ENCODE assay signal across 16 cellular contexts in genomic region chr4:69058410-69059059, GRCh38. TPM values are rescaled to one million over a fixed set of nuclear protein-coding genes. Genes with fewer than 3 reads are reported as not detected.
A peak's percentile ranks its signal among the peaks of the same experiment; 100 is the strongest.
DNase-seq lines count a peak whose midpoint lies in the region; ATAC-seq and TF ChIP-seq lines count a peak whose summit lies in the region.
"Had no signal": no experiment of that assay in that cellular context is flagged by ENCODE, and none has a peak within 500 bp of the region (broad histone marks: within the 10 kb centered on the region; RNA-seq: fewer than 3 reads in every experiment).

No MANE protein-coding gene starts in this region.

- H3K79me2 ChIP-seq in SK-N-SH (ENCODE audit: insufficient read depth) = no peaks in the 10 kb centered on the region

- peaks cover 9% of the 10 kb centered on the region for H3K4me1 ChIP-seq in mucosa of descending colon (ENCODE audit: low read depth)
- no peaks in the 10 kb centered on the region for H3K4me1 ChIP-seq in SK-N-SH (ENCODE audit: control insufficient read depth in 1 of 2, insufficient read depth in 2 of 2, low read depth in 1 of 2, low read length in 1 of 2)

- no peak overlapping the region; the same call in 1 of the 2 replicates for H3K4me2 ChIP-seq in SK-N-SH

- H3F3A ChIP-seq in SK-N-SH (replicated peaks; ENCODE audit: insufficient read depth) = no peaks in the 10 kb centered on the region

- H3K4me1 Mint-ChIP-seq in stimulated activated naive CD8-positive, alpha-beta T cell treated with anti-CD3 and anti-CD28 coated beads, Interleukin-15, amount 100 ng/mL, for 72 hours = no peaks in the 10 kb centered on the region
- peaks cover 41% of the 10 kb centered on the region for H3K4me1 Mint-ChIP-seq in chondrocyte (ENCODE audit: low read depth)

- H3K4me3 Mint-ChIP-seq in stimulated activated naive CD8-positive, alpha-beta T cell treated with anti-CD3 and anti-CD28 coated beads, Interleukin-15, amount 100 ng/mL, for 72 hours = no peak overlapping the region
- no peak overlapping the region for H3K4me3 Mint-ChIP-seq in chondrocyte (ENCODE audit: unreplicated experiment)
- H3K4me3 Mint-ChIP-seq: activated T-cell treated with anti-CD3 and anti-CD28 coated beads, Interleukin-2, amount 50 U/mL, for 72 hours had no signal

- H3K36me3 ChIP-seq in mucosa of descending colon (ENCODE audit: low read depth) = no peaks in the 10 kb centered on the region
- H3K36me3 ChIP-seq in SK-N-SH (replicated peaks in 1 of 2; ENCODE audit: control insufficient read depth in 1 of 2, insufficient read depth in 2 of 2, low read length in 1 of 2) = no peaks in the 10 kb centered on the region
- H3K36me3 ChIP-seq: MG63, thoracic aorta had no signal

- TF ChIP-seq CTCF in chondrocyte (IDR thresholded peaks at IDR 0.05) (no peak), mucosa of descending colon (IDR thresholded peaks at IDR 0.05) (no peak), SK-N-SH (IDR thresholded peaks at IDR 0.05) (no peak)

- H3K4me3 ChIP-seq in mucosa of descending colon (no peak overlapping the region), SK-N-SH (ENCODE audit: low read depth in 2 of 2, low read length in 1 of 2) (no peak overlapping the region)
- H3K4me3 ChIP-seq: MG63, thoracic aorta had no signal

- H3K9me3 Mint-ChIP-seq in stimulated activated naive CD8-positive, alpha-beta T cell treated with anti-CD3 and anti-CD28 coated beads, Interleukin-15, amount 100 ng/mL, for 72 hours = no peaks in the 10 kb centered on the region
- no peaks in the 10 kb centered on the region for H3K9me3 Mint-ChIP-seq in chondrocyte (ENCODE audit: low read depth)
- H3K9me3 Mint-ChIP-seq: activated T-cell treated with anti-CD3 and anti-CD28 coated beads, Interleukin-2, amount 50 U/mL, for 72 hours had no signal

- no peaks in the 10 kb centered on the region for H3K9me2 ChIP-seq in SK-N-SH

- 49% methylated on average over 6 of the region's 6 CpGs for WGBS in SK-N-SH (ENCODE audit: low lambda C conversion rate)

- no peak overlapping the region for H2AFZ ChIP-seq in SK-N-SH (ENCODE audit: low read depth)

- intact Hi-C loops in mucosa of descending colon (cut with DNase I, micrococcal nuclease) = no loop called here

- H3K9me3 ChIP-seq in mucosa of descending colon (no peaks in the 10 kb centered on the region), SK-N-SH (no peaks in the 10 kb centered on the region)
- H3K9me3 ChIP-seq: MG63, thoracic aorta had no signal

- POLR2A ChIA-PET in SK-N-SH (lab: Yijun Ruan, JAX) = no interaction called here

- DNase-seq in stimulated activated naive CD8-positive, alpha-beta T cell treated with anti-CD3 and anti-CD28 coated beads, Interleukin-15, amount 100 ng/mL, for 72 hours = no peak
- no peak for DNase-seq in stimulated activated naive CD8-positive, alpha-beta T cell treated with anti-CD3 and anti-CD28 coated beads, Interleukin-15, Interleukin-2, amounts not matched to agents 100 U/mL and 50 U/mL, for 24 hours
- DNase-seq in chondrocyte (ENCODE audit: low spot score) = no peak
- peak in 1 of 3 donors; percentile 19 for DNase-seq in mucosa of descending colon
- no peak for DNase-seq in stimulated activated CD4-positive, alpha-beta T cell treated with anti-CD3 and anti-CD28 coated beads, Interleukin-15, amount 100 ng/mL, for 24 hours
- DNase-seq in SK-N-SH = no peak
- DNase-seq in occipital lobe (lab: John Stamatoyannopoulos, UW) = no peak
- no peak for DNase-seq in stimulated activated naive CD4-positive, alpha-beta T cell treated with Interleukin-2 at 50 U/mL for 16 hours (lab: John Stamatoyannopoulos, UW)
- DNase-seq: activated CD4-positive, alpha-beta T cell treated with anti-CD3 and anti-CD28 coated beads for 1 hour; activated T-cell treated with anti-CD3 and anti-CD28 coated beads, Interleukin-2, amount 50 U/mL, for 72 hours; MG63; NCI-H2171 treated with DMSO at 0.1 percent for 48 hours; right cardiac atrium had no signal

- ATAC-seq in stimulated activated naive CD8-positive, alpha-beta T cell treated with anti-CD3 and anti-CD28 coated beads, Interleukin-15, amount 100 ng/mL, for 72 hours = peak; percentile 28
- ATAC-seq in stimulated activated naive CD8-positive, alpha-beta T cell treated with anti-CD3 and anti-CD28 coated beads, Interleukin-15, Interleukin-2, amounts not matched to agents 100 U/mL and 50 U/mL, for 24 hours = no peak
- ATAC-seq in mucosa of descending colon = peak; percentile 60
- ATAC-seq: activated T-cell treated with anti-CD3 and anti-CD28 coated beads, Interleukin-2, amount 50 U/mL, for 72 hours; right cardiac atrium had no signal

- TF ChIP-seq RAD21 in SK-N-SH (IDR thresholded peaks at IDR 0.05; ENCODE audit: low read length) = no peak

- H3K27ac Mint-ChIP-seq in stimulated activated naive CD8-positive, alpha-beta T cell treated with anti-CD3 and anti-CD28 coated beads, Interleukin-15, amount 100 ng/mL, for 72 hours = no peak overlapping the region
- peak overlapping the region; percentile 94 for H3K27ac Mint-ChIP-seq in chondrocyte (ENCODE audit: unreplicated experiment)
- H3K27ac Mint-ChIP-seq: activated T-cell treated with anti-CD3 and anti-CD28 coated beads, Interleukin-2, amount 50 U/mL, for 72 hours had no signal

- no peaks in the 10 kb centered on the region for H3K36me3 Mint-ChIP-seq in chondrocyte (ENCODE audit: low read depth)

- no peaks in the 10 kb centered on the region for H3K27me3 Mint-ChIP-seq in stimulated activated naive CD8-positive, alpha-beta T cell treated with anti-CD3 and anti-CD28 coated beads, Interleukin-15, amount 100 ng/mL, for 72 hours
- H3K27me3 Mint-ChIP-seq in chondrocyte (ENCODE audit: low read depth) = no peaks in the 10 kb centered on the region

- H3K27ac ChIP-seq in SK-N-SH (ENCODE audit: low read depth in 2 of 2, low read length in 1 of 2) = no peak overlapping the region
- H3K27ac ChIP-seq: 22Rv1, thoracic aorta had no signal

- no peaks in the 10 kb centered on the region; the same call in 1 of the 2 replicates for H3K27me3 ChIP-seq in SK-N-SH (ENCODE audit: insufficient read depth)
- H3K27me3 ChIP-seq: MG63 had no signal

- H3K9ac ChIP-seq in SK-N-SH = no peak overlapping the region

- H4K20me1 ChIP-seq in SK-N-SH (ENCODE audit: insufficient read depth) = no peaks in the 10 kb centered on the region

- no peak for TF ChIP-seq EP300 in SK-N-SH (IDR thresholded peaks at IDR 0.05; ENCODE audit: borderline replicate concordance in 1 of 2, low read depth in 1 of 2, low read length in 1 of 2)

- CTCF ChIA-PET in SK-N-SH (lab: Yijun Ruan, JAX) = no interaction called here

TF ChIP-seq in SK-N-SH, 30 proteins besides CTCF, POLR2A, EP300 and RAD21 (continues in another document):
- TF ChIP-seq FOSL2 (IDR thresholded peaks at IDR 0.05; ENCODE audit: borderline replicate concordance, low read depth) (no peak), EZH2phosphoT487 (IDR thresholded peaks at IDR 0.05; ENCODE audit: borderline replicate concordance, low read depth) (no peak), CHD2 (IDR thresholded peaks at IDR 0.05; ENCODE audit: low read length, partially characterized antibody) (no peak), MEF2A (IDR thresholded peaks at IDR 0.05; ENCODE audit: borderline replicate concordance, low read depth) (no peak), YY1 (IDR thresholded peaks at IDR 0.05; ENCODE audit: low read depth) (no peak), ZBTB33 (IDR thresholded peaks at IDR 0.05; ENCODE audit: borderline replicate concordance, low read depth) (no peak), NRF1 (IDR thresholded peaks at IDR 0.05; ENCODE audit: low read depth, low read length) (no peak), MAX (IDR thresholded peaks at IDR 0.05; ENCODE audit: low read depth) (no peak), RXRA (IDR thresholded peaks at IDR 0.05; ENCODE audit: borderline replicate concordance, low read depth) (no peak), FOXM1 (IDR thresholded peaks at IDR 0.05; ENCODE audit: low read depth) (no peak), NFIC (IDR thresholded peaks at IDR 0.05; ENCODE audit: borderline replicate concordance) (no peak), SMC3 (IDR thresholded peaks at IDR 0.05; ENCODE audit: low read depth, low read length) (no peak), USF2 (IDR thresholded peaks at IDR 0.05; ENCODE audit: borderline replicate concordance, low read depth, low read length) (no peak), ELF1 (IDR thresholded peaks at IDR 0.05) (no peak), MXI1 (IDR thresholded peaks at IDR 0.05; ENCODE audit: low read depth, low read length) (no peak), SIN3A (IDR thresholded peaks at IDR 0.05; ENCODE audit: borderline replicate concordance, low read depth, low read length) (no peak), POLR2AphosphoS5 (IDR thresholded peaks at IDR 0.05; ENCODE audit: low read depth, low read length) (no peak), RCOR1 (IDR thresholded peaks at IDR 0.05; ENCODE audit: low read length) (no peak)

RNA-seq across cellular contexts. Expression of gene UGT2B7, which starts 37.7 kb away (rescaled TPM):
- 2.4 to 7.1 TPM (median 6.5 TPM) in 3 replicates for total RNA-seq in chondrocyte
- total RNA-seq in mucosa of descending colon = 1 to 10 TPM in 2 of 3 donors, under 1 TPM in 1; 0.73 to 6.0 (median 5.2) TPM
- polyA plus RNA-seq in SK-N-SH (2012; rRNA removed) = not detected in 2 replicates
- not detected in 2 replicates for polyA plus RNA-seq in SK-N-SH (2012; cell fraction: cytosol; rRNA removed)
- not detected in 2 replicates for polyA plus RNA-seq in SK-N-SH (2012; cell fraction: nucleus; rRNA removed)
- not detected for total RNA-seq in occipital lobe
- total RNA-seq: activated T-cell treated with anti-CD3 and anti-CD28 coated beads, Interleukin-2, amount 50 U/mL, for 72 hours; mesenteric fat pad; right cardiac atrium; thoracic aorta had no signal
- polyA plus RNA-seq: right cardiac atrium had no signal
